Comparison of ENCODE assay signal across 8 cellular contexts in genomic region chr5:125835293-125836172, GRCh38.
DNase-seq lines count a peak whose midpoint lies in the region; ATAC-seq lines count a peak whose summit lies in the region.

No MANE protein-coding gene starts in this region.

- no peak overlapping the region for H3K4me3 ChIP-seq in Jurkat, Clone E6-1 (ENCODE audit: low read length)

- peak in 11 of 14 donors; percentile 1 to 45 (median 10) for DNase-seq in C1 segment of cervical spinal cord (lab: John Stamatoyannopoulos, UW)
- peak; percentile 4 for DNase-seq in Jurkat, Clone E6-1 (ENCODE audit: low read depth, low spot score)
- DNase-seq in caudate nucleus (lab: John Stamatoyannopoulos, UW): peak in 41 of 61 donors; percentile 0 to 42 (median 6)
- DNase-seq in left kidney (ENCODE audit: low read depth, low spot score): peak; percentile 85
- peak; percentile 48 for DNase-seq in ureter (ENCODE audit: low spot score)
- DNase-seq in stimulated activated naive CD8-positive, alpha-beta T cell treated with anti-CD3 and anti-CD28 coated beads, Interleukin-15, Interleukin-2, amounts not matched to agents 100 U/mL and 50 U/mL, for 24 hours: no peak
- DNase-seq in NCI-H1092 treated with DMSO at 0.1 percent for 48 hours (lab: John Stamatoyannopoulos, UW): no peak

- ATAC-seq in GM19463 (IDR thresholded peaks at IDR 0.05; ENCODE audit: unreplicated experiment): peak; percentile 80
- ATAC-seq in stimulated activated naive CD8-positive, alpha-beta T cell treated with anti-CD3 and anti-CD28 coated beads, Interleukin-15, Interleukin-2, amounts not matched to agents 100 U/mL and 50 U/mL, for 24 hours: no peak

- no peak overlapping the region for H3K27ac ChIP-seq in caudate nucleus (ENCODE audit: low read depth, low read length)

Comparison
In these comparisons a context has a peak if more than half of its experiments do, and no peak if none do; other contexts are left out.
1. DNase-seq: peak in C1 segment of cervical spinal cord (11 of 14), Jurkat, Clone E6-1 (single experiment), caudate nucleus (41 of 61), left kidney (single experiment) and ureter (single experiment); none in stimulated activated naive CD8-positive, alpha-beta T cell treated with anti-CD3 and anti-CD28 coated beads, Interleukin-15, Interleukin-2, amounts not matched to agents 100 U/mL and 50 U/mL, for 24 hours (single experiment) and NCI-H1092 treated with DMSO at 0.1 percent for 48 hours (single experiment).